Comparison of ENCODE assay signal across 28 cellular contexts in the genomic region with DNA sequence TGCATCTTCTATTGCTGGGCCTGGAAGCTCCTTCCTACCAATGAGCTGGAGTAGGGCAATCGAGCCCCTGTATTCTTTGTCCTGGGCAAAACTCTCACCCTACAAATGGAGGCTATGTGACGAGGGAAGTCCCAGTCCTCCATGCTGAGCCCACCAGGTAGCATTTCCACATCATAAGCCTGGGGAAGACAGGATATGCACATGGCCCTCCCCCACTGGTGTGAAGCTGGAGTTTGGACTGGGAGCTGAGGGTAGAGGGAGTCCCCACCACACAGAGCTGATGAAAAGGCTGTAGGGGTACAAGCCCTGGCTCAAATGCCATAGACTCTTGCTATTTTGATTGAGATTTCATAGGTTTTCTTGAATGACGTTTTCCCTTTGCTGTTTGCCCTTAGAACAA.
"Had no signal": no experiment of that assay in that cellular context is flagged by ENCODE, and none has a peak within 500 bp of the region (broad histone marks: within the 10 kb centered on the region; RNA-seq: fewer than 3 reads in every experiment).

No MANE protein-coding gene starts in this region.

- H3K79me2 ChIP-seq: parathyroid adenoma had no signal

- H3K4me3 Mint-ChIP-seq: natural killer cell treated with Interleukin-12 subunit alpha and Interleukin-12 subunit beta and Interleukin-15 and Interleukin-18, amount 100 ng/mL, for 72 hours; nephron progenitor cell; neural crest cell; stimulated activated effector memory CD8-positive, alpha-beta T cell treated with anti-CD3 and anti-CD28 coated beads, Interleukin-12 subunit alpha, Interleukin-12 subunit beta, amount 100 ng/mL, for 72 hours; stimulated activated naive B cell treated with anti-CD40 and anti-IgM and Interleukin-4, amounts not matched to agents 10 μg/mL and 1 μg/mL and 100 μg/mL, for 72 hours; stimulated activated naive CD8-positive, alpha-beta T cell treated with anti-CD3 and anti-CD28 coated beads, Interleukin-15, Interleukin-2, amounts not matched to agents 100 ng/mL and 50 ng/mL, for 24 hours had no signal

- FAIRE-seq: small intestine, urothelium cell line had no signal

- ATAC-seq: psoas muscle; right cardiac atrium; right lobe of liver; stimulated activated effector memory CD8-positive, alpha-beta T cell treated with anti-CD3 and anti-CD28 coated beads, Interleukin-12 subunit alpha, Interleukin-12 subunit beta, amount 100 ng/mL, for 72 hours; stimulated activated naive B cell treated with anti-CD40 and anti-IgM and Interleukin-4, amounts not matched to agents 10 μg/mL and 1 μg/mL and 100 μg/mL, for 72 hours had no signal

- H3K36me3 ChIP-seq: ovary, right lobe of liver, sigmoid colon, stomach, thoracic aorta, thyroid gland, tibial nerve, upper lobe of left lung, vagina had no signal

- DNase-seq: nephron progenitor cell; occipital lobe; ovary; psoas muscle; right cardiac atrium; right lobe of liver; sigmoid colon; small intestine; stimulated activated CD4-positive, alpha-beta T cell treated with anti-CD3 and anti-CD28 coated beads, Interleukin-15, amount 100 ng/mL, for 24 hours; stimulated activated CD4-positive, alpha-beta T cell treated with anti-CD3 and anti-CD28 coated beads, Interleukin-2, amount 100 ng/mL, for 24 hours; stimulated activated CD4-positive, alpha-beta T cell treated with anti-CD3 and anti-CD28 coated beads, Interleukin-2, amount 100 ng/mL, for 48 hours; stimulated activated CD4-positive, alpha-beta T cell treated with anti-CD3 and anti-CD28 coated beads, Interleukin-4, amount 100 ng/mL, for 24 hours; stimulated activated naive B cell treated with anti-CD40 and anti-IgM and Interleukin-4, amounts not matched to agents 10 μg/mL and 1 μg/mL and 100 μg/mL, for 72 hours; stimulated activated naive CD4-positive, alpha-beta T cell treated with Interleukin-2 at 50 U/mL for 16 hours; stomach; thyroid gland; trophoblast cell; upper lobe of left lung had no signal

- H3K9ac ChIP-seq: parathyroid adenoma had no signal

- H3K9me3 ChIP-seq: ovary, psoas muscle, right lobe of liver, sigmoid colon, thoracic aorta, thyroid gland, vagina had no signal

- H3K27me3 ChIP-seq: ovary, right lobe of liver, thyroid gland, tibial nerve, upper lobe of left lung, vagina had no signal

- H3K27ac ChIP-seq: ovary, parathyroid adenoma, psoas muscle, right lobe of liver, sigmoid colon, stomach, thoracic aorta, thyroid gland, tibial nerve, upper lobe of left lung, vagina had no signal

- H3K36me3 Mint-ChIP-seq: stimulated activated effector memory CD8-positive, alpha-beta T cell treated with anti-CD3 and anti-CD28 coated beads, Interleukin-12 subunit alpha, Interleukin-12 subunit beta, amount 100 ng/mL, for 72 hours; stimulated activated naive B cell treated with anti-CD40 and anti-IgM and Interleukin-4, amounts not matched to agents 10 μg/mL and 1 μg/mL and 100 μg/mL, for 72 hours had no signal

- H3K4me1 Mint-ChIP-seq: stimulated activated effector memory CD8-positive, alpha-beta T cell treated with anti-CD3 and anti-CD28 coated beads, Interleukin-12 subunit alpha, Interleukin-12 subunit beta, amount 100 ng/mL, for 72 hours; stimulated activated naive B cell treated with anti-CD40 and anti-IgM and Interleukin-4, amounts not matched to agents 10 μg/mL and 1 μg/mL and 100 μg/mL, for 72 hours had no signal

- H3K9me3 Mint-ChIP-seq: natural killer cell treated with Interleukin-12 subunit alpha and Interleukin-12 subunit beta and Interleukin-15 and Interleukin-18, amount 100 ng/mL, for 72 hours; neural crest cell; stimulated activated effector memory CD8-positive, alpha-beta T cell treated with anti-CD3 and anti-CD28 coated beads, Interleukin-12 subunit alpha, Interleukin-12 subunit beta, amount 100 ng/mL, for 72 hours had no signal

- H2AFZ ChIP-seq: parathyroid adenoma had no signal

- H3K4me1 ChIP-seq: parathyroid adenoma, psoas muscle, right lobe of liver, sigmoid colon, stomach, thyroid gland, tibial nerve, upper lobe of left lung, vagina had no signal

- H3K27ac Mint-ChIP-seq: natural killer cell treated with Interleukin-12 subunit alpha and Interleukin-12 subunit beta and Interleukin-15 and Interleukin-18, amount 100 ng/mL, for 72 hours; nephron progenitor cell; progenitor cell of endocrine pancreas; stimulated activated effector memory CD8-positive, alpha-beta T cell treated with anti-CD3 and anti-CD28 coated beads, Interleukin-12 subunit alpha, Interleukin-12 subunit beta, amount 100 ng/mL, for 72 hours; stimulated activated naive B cell treated with anti-CD40 and anti-IgM and Interleukin-4, amounts not matched to agents 10 μg/mL and 1 μg/mL and 100 μg/mL, for 72 hours; stimulated activated naive CD8-positive, alpha-beta T cell treated with anti-CD3 and anti-CD28 coated beads, Interleukin-15, Interleukin-2, amounts not matched to agents 100 ng/mL and 50 ng/mL, for 24 hours had no signal

- H3K4me3 ChIP-seq: ovary, psoas muscle, right lobe of liver, sigmoid colon, stomach, thoracic aorta, thyroid gland, tibial nerve, upper lobe of left lung, vagina had no signal
